Comparison of ENCODE assay signal across 28 cellular contexts in genomic region chr11:108035690-108036089, GRCh38. TPM values are rescaled to one million over a fixed set of nuclear protein-coding genes. Genes with fewer than 3 reads are reported as not detected.
DNase-seq lines count a peak whose midpoint lies in the region; ATAC-seq and TF ChIP-seq lines count a peak whose summit lies in the region.
"Had no signal": no experiment of that assay in that cellular context is flagged by ENCODE, and none has a peak within 500 bp of the region (broad histone marks: within the 10 kb centered on the region; RNA-seq: fewer than 3 reads in every experiment).

No MANE protein-coding gene starts in this region.

- ATAC-seq in IMR-90 (ENCODE audit: low read depth): no peak
- no peak for ATAC-seq in HG03280 (IDR thresholded peaks at IDR 0.05; ENCODE audit: unreplicated experiment)
- ATAC-seq: activated CD4-positive, alpha-beta T cell treated with anti-CD3 and anti-CD28 coated beads for 36 hours; activated CD8-positive, alpha-beta T cell treated with anti-CD3 and anti-CD28 coated beads for 36 hours; mucosa of descending colon; Panc1 had no signal

- no TSS peak for BruUV-seq in IMR-90 (replicated peaks; lab: Mats Ljungman, UMichigan)

- H2AK9ac ChIP-seq in IMR-90 (replicated peaks; ENCODE audit: low read depth, low read length, poor library complexity): no peak overlapping the region

- CTCF ChIA-PET in IMR-90 (lab: Yijun Ruan, JAX): interaction anchor here (0.6 kb wide), 1 partner anchor 23 kb away, joined by 4 read pairs; no protein-coding TSS in a partner anchor

- H3K4ac ChIP-seq in IMR-90 (ENCODE audit: low read depth, low read length): no peak overlapping the region

- H3K27ac Mint-ChIP-seq in mesothelial cell of epicardium: peak overlapping the region; percentile 80
- H3K27ac Mint-ChIP-seq: activated CD4-positive, alpha-beta T cell treated with anti-CD3 and anti-CD28 coated beads for 36 hours; activated CD8-positive, alpha-beta T cell treated with anti-CD3 and anti-CD28 coated beads for 36 hours; activated T-helper 1 cell treated with anti-CD3 and anti-CD28 coated beads, Interleukin-12 subunit alpha, Interleukin-12 subunit beta, Interleukin-2, Interleukin-4 antibody, amounts not matched to agents 30 ng/mL and 10 ng/mL and 1 ng/mL, durations not matched to agents 14 hours and 24 hours and 36 hours had no signal

- H3K14ac ChIP-seq in IMR-90 (replicated peaks; ENCODE audit: low read depth, low read length): no peak overlapping the region

- in situ Hi-C loops in G401 (cut with HindIII; ENCODE audit: low sequenced_read_pairs) (no loop called here), IMR-90 (cut with MboI; ENCODE audit: low sequenced_read_pairs) (no loop called here)

- H2BK20ac ChIP-seq in IMR-90 (ENCODE audit: low read depth, low read length): no peak overlapping the region

- H3K18ac ChIP-seq in IMR-90 (ENCODE audit: low read depth, low read length): 0 out of 2 replicates have a peak overlapping the region, but pooled peaks have one; percentile 33

- no peak for TF ChIP-seq CTCF in IMR-90 (conservative IDR thresholded peaks at IDR 0.05; ENCODE audit: low read depth, low read length)
- TF ChIP-seq CTCF in mesothelial cell of epicardium (IDR thresholded peaks at IDR 0.05; ENCODE audit: unreplicated experiment): no peak

- no peak overlapping the region for H3K4me3 ChIP-seq in IMR-90 (ENCODE audit: insufficient read depth, low read depth, low read length)
- H3K4me3 ChIP-seq: BLaER1, lung, mucosa of descending colon, tibial artery had no signal

- DNase-seq in G401 (ENCODE audit: low spot score) (peak; percentile 18), IMR-90 (peak; percentile 38), fibroblast of gingiva (ENCODE audit: low read depth) (peak; percentile 3), mesothelial cell of epicardium (ENCODE audit: low spot score in 2 of 2, unreplicated experiment in 2 of 2) (no peak), H4 (ENCODE audit: low spot score) (no peak), dedifferentiated amniotic fluid mesenchymal stem cell (ENCODE audit: extremely low spot score) (no peak)
- DNase-seq: activated CD4-positive, alpha-beta T cell treated with anti-CD3 and anti-CD28 coated beads for 36 hours; activated CD8-positive, alpha-beta memory T cell treated with anti-CD3 and anti-CD28 coated beads, Interleukin-2, amount 50 U/mL, for 48 hours; activated CD8-positive, alpha-beta T cell treated with anti-CD3 and anti-CD28 coated beads for 36 hours; activated naive CD4-positive, alpha-beta T cell treated with Interleukin-2 at 50 U/mL for 16 hours; H7; Kasumi-1; mucosa of descending colon; NCI-H1417; NCI-H2029; NCI-H748 treated with DMSO at 0.1 percent for 48 hours; retina; SHP77 treated with DMSO at 0.1 percent for 48 hours; stimulated activated CD4-positive, alpha-beta T cell treated with anti-CD3 and anti-CD28 coated beads, Interleukin-2, amount 100 ng/mL, for 48 hours; SW 1271; T-helper 9 cell; tibial artery had no signal

- H3K9ac ChIP-seq in IMR-90 (ENCODE audit: low read depth, low read length): no peak overlapping the region
- H3K9ac ChIP-seq: BLaER1 had no signal

- no peak overlapping the region for H2BK5ac ChIP-seq in IMR-90 (ENCODE audit: low read depth, low read length, poor library complexity, severe bottlenecking)

- H2AK5ac ChIP-seq in IMR-90 (ENCODE audit: low read depth, low read length): no peak overlapping the region

- H3K4me1 Mint-ChIP-seq in mesothelial cell of epicardium: peaks cover 16% of the 10 kb centered on the region

- H3K79me1 ChIP-seq in IMR-90 (ENCODE audit: low read depth in 1 of 2, low read length in 2 of 2): peaks cover 35 to 77% of the 10 kb centered on the region in 2 experiments

- no peak for TF ChIP-seq RAD21 in IMR-90 (IDR thresholded peaks at IDR 0.05; ENCODE audit: low read length)

- no peak overlapping the region for H4K8ac ChIP-seq in IMR-90 (ENCODE audit: low read depth in 2 of 2, low read length in 2 of 2)

- peaks cover 8% of the 10 kb centered on the region for H3K36me3 ChIP-seq in IMR-90 (ENCODE audit: control insufficient read depth, insufficient read depth, low read length)

- H3K27me3 Mint-ChIP-seq in mesothelial cell of epicardium (ENCODE audit: low read depth): no peaks in the 10 kb centered on the region
- H3K27me3 Mint-ChIP-seq: activated CD4-positive, alpha-beta T cell treated with anti-CD3 and anti-CD28 coated beads for 36 hours; activated CD8-positive, alpha-beta T cell treated with anti-CD3 and anti-CD28 coated beads for 36 hours had no signal

- H4K91ac ChIP-seq in IMR-90 (ENCODE audit: insufficient read depth, low read depth, low read length): no peak overlapping the region

- no peak overlapping the region for H3K4me3 Mint-ChIP-seq in mesothelial cell of epicardium
- H3K4me3 Mint-ChIP-seq: activated CD4-positive, alpha-beta T cell treated with anti-CD3 and anti-CD28 coated beads for 36 hours; activated CD8-positive, alpha-beta T cell treated with anti-CD3 and anti-CD28 coated beads for 36 hours; activated T-helper 1 cell treated with anti-CD3 and anti-CD28 coated beads, Interleukin-12 subunit alpha, Interleukin-12 subunit beta, Interleukin-2, Interleukin-4 antibody, amounts not matched to agents 30 ng/mL and 10 ng/mL and 1 ng/mL, durations not matched to agents 14 hours and 24 hours and 36 hours; nephron had no signal

- no peaks in the 10 kb centered on the region for H3K9me3 ChIP-seq in IMR-90 (ENCODE audit: control insufficient read depth, insufficient read depth, low read length)
- H3K9me3 ChIP-seq: BLaER1, mucosa of descending colon, tibial artery had no signal

- dilution Hi-C loops in IMR-90 (cut with HindIII; ENCODE audit: low sequenced_read_pairs, unreplicated experiment): no loop called here

- 100% methylated on average over 1 of the region's 4 CpGs; no CpG with 5 or more reads in 1 of the 2 experiments for WGBS in IMR-90 (ENCODE audit: extremely low coverage in 2 of 2, insufficient read length in 1 of 2), 2 experiments

- POLR2A ChIA-PET in IMR-90 (lab: Charles Lee; ENCODE audit: unreplicated experiment): no interaction called here

- H3K23ac ChIP-seq in IMR-90 (ENCODE audit: low read depth, low read length): no peak overlapping the region

- intact Hi-C loops in IMR-90 (cut with micrococcal nuclease): loop anchor here (2.0 kb wide), 1 partner anchor 27 kb away; the partner anchor contains the start of gene CUL5

- H4K20me1 ChIP-seq in IMR-90 (ENCODE audit: insufficient read depth, low read length): peaks cover 30% of the 10 kb centered on the region

- H4K5ac ChIP-seq in IMR-90 (ENCODE audit: low read depth, low read length): no peak overlapping the region

- H3K56ac ChIP-seq in IMR-90 (ENCODE audit: extremely low read depth, insufficient read depth, low read length): no peak overlapping the region

- H3K4me2 ChIP-seq in IMR-90 (ENCODE audit: low read depth, low read length): no peak overlapping the region
- H3K4me2 ChIP-seq: BLaER1 had no signal

- no peak overlapping the region for H2BK120ac ChIP-seq in IMR-90 (ENCODE audit: low read depth, low read length)

- no peak overlapping the region for H2BK15ac ChIP-seq in IMR-90 (ENCODE audit: low read depth, low read length)

- H3K4me1 ChIP-seq in IMR-90 (ENCODE audit: control insufficient read depth, insufficient read depth, low read length): peaks cover 17% of the 10 kb centered on the region
- H3K4me1 ChIP-seq: BLaER1, tibial artery had no signal

- H3K9me1 ChIP-seq in IMR-90 (ENCODE audit: insufficient read depth, low read length): peaks cover 4% of the 10 kb centered on the region; the same call in 1 of the 2 replicates

- H3K27me3 ChIP-seq in IMR-90 (ENCODE audit: control insufficient read depth, insufficient read depth, low read length): no peaks in the 10 kb centered on the region
- H3K27me3 ChIP-seq: BLaER1, tibial artery had no signal

- TF ChIP-seq POLR2A in IMR-90 (IDR thresholded peaks at IDR 0.05; ENCODE audit: low read depth, low read length): no peak

- H2AFZ ChIP-seq in IMR-90 (replicated peaks; ENCODE audit: low read length, poor library complexity): no peak overlapping the region

- H3K9me3 Mint-ChIP-seq in mesothelial cell of epicardium: peaks cover 5% of the 10 kb centered on the region
- H3K9me3 Mint-ChIP-seq: nephron had no signal

- H3K27ac ChIP-seq in IMR-90 (ENCODE audit: insufficient read depth, low read length): no peak overlapping the region
- H3K27ac ChIP-seq: BLaER1, tibial artery had no signal

- H3K36me3 Mint-ChIP-seq in mesothelial cell of epicardium: peaks cover 23% of the 10 kb centered on the region

TF ChIP-seq in IMR-90, 13 proteins besides CTCF, POLR2A, EP300 and RAD21 (continues in another document):
- TF ChIP-seq RFX5 (IDR thresholded peaks at IDR 0.05; ENCODE audit: low read depth, low read length) (no peak), USF2 (IDR thresholded peaks at IDR 0.05; ENCODE audit: low read depth, low read length) (no peak), CEBPB (IDR thresholded peaks at IDR 0.05; ENCODE audit: low read depth, low read length) (no peak), FOS (IDR thresholded peaks at IDR 0.05; ENCODE audit: low read depth, low read length) (no peak), ELK1 (IDR thresholded peaks at IDR 0.05; ENCODE audit: borderline replicate concordance, low read depth, low read length) (no peak), NFE2L2 (IDR thresholded peaks at IDR 0.05; ENCODE audit: low read depth, low read length) (no peak), CHD1 (IDR thresholded peaks at IDR 0.05; ENCODE audit: low read depth, low read length) (no peak)

RNA-seq across cellular contexts. Expression of gene CUL5, which starts 27.0 kb away (rescaled TPM):
- 48.7 and 52.0 TPM in 2 replicates for total RNA-seq in G401 (2014; rRNA removed; shearing (Covaris generic))
- total RNA-seq in IMR-90 (2012; rRNA removed) (31.0 and 49.7 TPM in 2 replicates), mesothelial cell of epicardium (51.7 to 52.6 TPM (median 51.8 TPM) in 3 replicates)
- 6.5 and 8.8 TPM in 2 replicates for polyA plus RNA-seq in IMR-90 (2012; rRNA removed)
- 10.3 and 10.6 TPM in 2 replicates for polyA plus RNA-seq in IMR-90 (2012; cell fraction: cytosol; rRNA removed)
- polyA plus RNA-seq in IMR-90 (2012; cell fraction: nucleus; rRNA removed; ENCODE audit: low replicate concordance): 11.8 and 14.0 TPM in 2 replicates
- total RNA-seq in H4 (2014; rRNA removed; shearing (Covaris generic)): 18.4 and 19.1 TPM in 2 replicates

Comparison
In these comparisons a context has a peak if more than half of its experiments do, and no peak if none do; other contexts are left out.
1. DNase-seq: peak in G401 (single experiment), IMR-90 (single experiment) and fibroblast of gingiva (single experiment); none in mesothelial cell of epicardium (0 of 2), H4 (single experiment) and dedifferentiated amniotic fluid mesenchymal stem cell (single experiment).